Comparison of ENCODE assay signal across 14 cellular contexts in the genomic region with DNA sequence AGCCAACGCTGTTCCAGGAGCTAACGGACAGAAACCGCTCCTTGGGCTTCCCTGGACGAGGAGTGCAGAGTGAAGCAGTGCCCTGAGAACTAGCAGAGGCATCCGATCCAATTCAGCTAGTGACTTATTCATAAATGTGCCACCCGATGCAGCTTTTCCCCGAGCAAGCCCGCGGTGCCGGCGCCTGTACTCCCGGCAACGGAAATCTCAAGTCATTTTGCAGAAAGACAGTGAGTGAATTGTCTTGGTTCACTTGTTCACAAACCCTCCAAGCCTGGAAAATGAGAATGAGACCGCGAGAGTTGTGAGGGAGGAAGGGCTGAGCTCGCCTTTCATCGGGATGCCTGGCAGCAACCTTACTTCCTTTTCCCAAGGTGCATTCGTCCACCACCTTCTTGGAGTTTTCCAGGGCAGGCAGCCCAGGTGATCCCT.
DNase-seq lines count a peak whose midpoint lies in the region; ATAC-seq and TF ChIP-seq lines count a peak whose summit lies in the region.
"Had no signal": no experiment of that assay in that cellular context is flagged by ENCODE, and none has a peak within 500 bp of the region (broad histone marks: within the 10 kb centered on the region; RNA-seq: fewer than 3 reads in every experiment).

No MANE protein-coding gene starts in this region.

- H3K36me3 ChIP-seq in iPS-15b (ENCODE audit: control insufficient read depth, insufficient read depth, low read length): no peaks in the 10 kb centered on the region
- H3K36me3 ChIP-seq in parathyroid adenoma (ENCODE audit: control insufficient read depth, insufficient read depth, low read length): no peaks in the 10 kb centered on the region
- H3K36me3 ChIP-seq in heart right ventricle: no peaks in the 10 kb centered on the region
- H3K36me3 ChIP-seq: vagina had no signal

- peak; percentile 59 for DNase-seq in Ammon's horn (ENCODE audit: low spot score)
- DNase-seq in SK-MEL-5 (ENCODE audit: low read depth, low spot score): peak; percentile 55
- no peak for DNase-seq in activated CD4-positive, alpha-beta T cell treated with anti-CD3 and anti-CD28 coated beads, Interleukin-2, amount 50 U/mL, for 48 hours
- DNase-seq in heart right ventricle: no peak
- DNase-seq: activated CD4-positive, alpha-beta memory T cell treated with anti-CD3 and anti-CD28 coated beads, Interleukin-2, amount 10 ng/mL, durations not matched to agents 7 days and 5 days; activated effector memory CD4-positive, alpha-beta T cell treated with anti-CD3 and anti-CD28 coated beads, Interleukin-2, amount 50 U/mL, for 16 hours; Caco-2; effector memory CD8-positive, alpha-beta T cell; SHP77 treated with DMSO at 0.1 percent for 48 hours had no signal

- peak overlapping the region; percentile 28 for H3K4me2 ChIP-seq in parathyroid adenoma (ENCODE audit: low read length)

- H3K27ac ChIP-seq in parathyroid adenoma: peak overlapping the region; percentile 98
- no peak overlapping the region for H3K27ac ChIP-seq in heart right ventricle
- H3K27ac ChIP-seq: vagina had no signal

- H3K4me1 ChIP-seq in iPS-15b (ENCODE audit: control insufficient read depth, insufficient read depth, low read length) (peaks cover 15% of the 10 kb centered on the region), parathyroid adenoma (peaks cover 82% of the 10 kb centered on the region), heart right ventricle (peaks cover 0 to 8% (median 0%) of the 10 kb centered on the region in 9 donors)

- H3K9me3 ChIP-seq in iPS-15b (ENCODE audit: control insufficient read depth, insufficient read depth, low read length) (no peaks in the 10 kb centered on the region), parathyroid adenoma (ENCODE audit: control insufficient read depth, low read length) (no peaks in the 10 kb centered on the region), heart right ventricle (no peaks in the 10 kb centered on the region)
- H3K9me3 ChIP-seq: Caco-2, vagina had no signal

- H3K4me3 ChIP-seq in iPS-15b (ENCODE audit: low read depth, low read length): no peak overlapping the region
- H3K4me3 ChIP-seq in parathyroid adenoma (ENCODE audit: low read depth, low read length): peak overlapping the region; percentile 2
- H3K4me3 ChIP-seq in heart right ventricle: no peak overlapping the region
- H3K4me3 ChIP-seq: vagina had no signal

- H3K27me3 ChIP-seq in iPS-15b (ENCODE audit: control insufficient read depth, insufficient read depth, low read length) (no peaks in the 10 kb centered on the region), parathyroid adenoma (ENCODE audit: control insufficient read depth, insufficient read depth, low read length) (no peaks in the 10 kb centered on the region), heart right ventricle (peaks cover 0 to 3% (median 0%) of the 10 kb centered on the region in 7 donors)
- H3K27me3 ChIP-seq: vagina had no signal

- WGBS in heart right ventricle, 2 donors: 69 to 71% methylated on average over 18 of the region's 18 CpGs

- no peak for ATAC-seq in HG03442 (IDR thresholded peaks at IDR 0.05; ENCODE audit: unreplicated experiment)
- no peak for ATAC-seq in GM19324 (IDR thresholded peaks at IDR 0.05; ENCODE audit: low FRiP score, unreplicated experiment)
- no peak for ATAC-seq in heart right ventricle
- ATAC-seq: effector memory CD8-positive, alpha-beta T cell had no signal

- intact Hi-C loops in heart right ventricle (cut with DNase I): loop anchor here in 1 of 10 donors (10.0 kb wide), 1 partner anchor 126 kb away; no protein-coding TSS in a partner anchor

- in situ Hi-C loops in SK-MEL-5 (cut with HindIII; ENCODE audit: low pct_unique_long_range_greater_than_20kb, low sequenced_read_pairs): no loop called here

- H3K9ac ChIP-seq in iPS-15b (ENCODE audit: low read depth, low read length) (peak overlapping the region; percentile 29), parathyroid adenoma (peak overlapping the region; percentile 39)

- TF ChIP-seq CTCF in parathyroid adenoma (IDR thresholded peaks at IDR 0.05): no peak
- TF ChIP-seq CTCF in heart right ventricle (IDR thresholded peaks at IDR 0.05): no peak

- H3K79me2 ChIP-seq in parathyroid adenoma: no peaks in the 10 kb centered on the region

- H2AFZ ChIP-seq in parathyroid adenoma: peak overlapping the region; percentile 44

Comparison
In these comparisons a context has a peak if more than half of its experiments do, and no peak if none do; other contexts are left out.
1. DNase-seq: peak in Ammon's horn (single experiment) and SK-MEL-5 (single experiment); none in activated CD4-positive, alpha-beta T cell treated with anti-CD3 and anti-CD28 coated beads, Interleukin-2, amount 50 U/mL, for 48 hours (0 of 2) and heart right ventricle (0 of 2).